8 cellular contexts compared by ENCODE assay signal in the genomic region with DNA sequence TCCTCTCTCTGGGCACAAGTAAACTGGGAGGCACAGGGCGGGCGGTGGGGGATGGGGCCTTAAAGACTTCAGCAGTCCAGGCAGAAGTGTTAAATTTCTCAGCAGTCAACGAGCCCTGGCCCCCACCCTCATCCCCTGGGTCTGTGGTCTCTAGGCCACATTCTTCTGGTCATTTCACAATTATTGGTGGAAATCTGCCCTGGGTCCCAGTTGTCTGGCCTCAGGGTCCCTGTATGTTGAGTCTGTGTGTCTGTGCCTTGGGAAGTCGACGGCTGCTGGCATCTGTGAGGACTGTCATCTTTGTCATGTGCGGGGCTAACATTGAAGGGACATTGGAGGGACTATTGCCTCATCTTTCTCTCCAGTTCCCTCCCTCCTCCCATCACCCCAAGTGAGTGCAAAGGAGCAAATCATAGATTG. TPM values are rescaled to one million over a fixed set of nuclear protein-coding genes. Genes with fewer than 3 reads are reported as not detected.
DNase-seq lines count a peak whose midpoint lies in the region; ATAC-seq and TF ChIP-seq lines count a peak whose summit lies in the region.

No MANE protein-coding gene starts in this region.

- TF ChIP-seq CTCF in adrenal gland (IDR thresholded peaks at IDR 0.05), result no peak
- TF ChIP-seq CTCF in tibial artery (IDR thresholded peaks at IDR 0.05), result no peak

- H3K27me3 Mint-ChIP-seq in activated T-cell treated with anti-CD3 and anti-CD28 coated beads, Interleukin-2, amount 50 U/mL, for 4 hours (ENCODE audit: low read depth), result peaks cover 11% of the 10 kb centered on the region

- peak in 1 of 2 donors; percentile 9 for TF ChIP-seq POLR2A in adrenal gland (IDR thresholded peaks at IDR 0.05)

- H3K36me3 ChIP-seq in adrenal gland (replicated peaks in 1 of 2), result no peaks in the 10 kb centered on the region
- peaks cover under 1% of the 10 kb centered on the region for H3K36me3 ChIP-seq in mesodermal cell (ENCODE audit: control insufficient read depth, insufficient read depth, low read length)
- no peaks in the 10 kb centered on the region for H3K36me3 ChIP-seq in tibial artery

- H3K9me3 ChIP-seq in adrenal gland (replicated peaks in 1 of 3) (no peaks in the 10 kb centered on the region), mesodermal cell (ENCODE audit: control insufficient read depth, low read length) (peaks cover 7% of the 10 kb centered on the region), tibial artery (no peaks in the 10 kb centered on the region)

- no peaks in the 10 kb centered on the region for H3K9me3 Mint-ChIP-seq in activated T-cell treated with anti-CD3 and anti-CD28 coated beads, Interleukin-2, amount 50 U/mL, for 4 hours

- H3K27me3 ChIP-seq in adrenal gland (no peaks in the 10 kb centered on the region), tibial artery (peaks cover 0 to 2% of the 10 kb centered on the region in 2 donors)

- no peaks in the 10 kb centered on the region for H3K36me3 Mint-ChIP-seq in activated T-cell treated with anti-CD3 and anti-CD28 coated beads, Interleukin-2, amount 50 U/mL, for 4 hours (ENCODE audit: insufficient read depth)

- peak overlapping the region in 1 of 4 donors; percentile 73 for H3K4me3 ChIP-seq in adrenal gland
- peak overlapping the region; percentile 78 for H3K4me3 ChIP-seq in mesodermal cell (ENCODE audit: extremely low read depth, insufficient read depth, low read length, poor library complexity, severe bottlenecking)
- H3K4me3 ChIP-seq in tibial artery, result peak overlapping the region in 1 of 2 donors; percentile 73

- WGBS in adrenal gland, 4 donors, result 36 to 60% (median 44%) methylated on average over 6 of the region's 6 CpGs
- 0 to 19% methylated on average over 3 to 4 of the region's 6 CpGs for WGBS in mesodermal cell (ENCODE audit: insufficient coverage in 2 of 2), 2 experiments

- no peak for DNase-seq in activated T-cell treated with anti-CD3 and anti-CD28 coated beads, Interleukin-2, amount 50 U/mL, for 4 hours
- DNase-seq in activated T-cell treated with anti-CD3 and anti-CD28 coated beads, Interleukin-2, amount 50 U/mL, for 1 hour, result no peak
- DNase-seq in adrenal gland (peak in 6 of 7 donors; percentile 35 to 76 (median 53)), tibial artery (no peak), AG08395 (ENCODE audit: low spot score) (no peak), left lobe of liver (ENCODE audit: low spot score) (no peak)

- H3K4me1 ChIP-seq in adrenal gland (replicated peaks in 1 of 2) (peaks cover 47 to 54% of the 10 kb centered on the region in 2 donors), mesodermal cell (ENCODE audit: control insufficient read depth, insufficient read depth, low read length, poor library complexity, severe bottlenecking) (peaks cover 45% of the 10 kb centered on the region), tibial artery (peaks cover 0 to 33% (median 23%) of the 10 kb centered on the region in 4 donors)

- H3K27ac ChIP-seq in adrenal gland, result peak overlapping the region; percentile 67 to 96 (median 81)
- peak overlapping the region; percentile 24 for H3K27ac ChIP-seq in mesodermal cell (ENCODE audit: low read depth, low read length, severe bottlenecking)
- peak overlapping the region; percentile 15 to 60 for H3K27ac ChIP-seq in tibial artery

- no peak for ATAC-seq in activated T-cell treated with anti-CD3 and anti-CD28 coated beads, Interleukin-2, amount 50 U/mL, for 4 hours
- ATAC-seq in GM18858 (IDR thresholded peaks at IDR 0.05; ENCODE audit: unreplicated experiment) (no peak), left lobe of liver (no peak)

- intact Hi-C loops in adrenal gland (cut with DNase I) (loop anchor here (5.0 to 10.0 kb wide), 6 partner anchors 44 to 184 kb away; a partner anchor contains a TSS), tibial artery (cut with DNase I; ENCODE audit: low total_unique reads) (loop anchor here (2.0 to 10.0 kb wide), 5 partner anchors 54 to 184 kb away; a partner anchor contains a TSS)

- H3K4me1 Mint-ChIP-seq in activated T-cell treated with anti-CD3 and anti-CD28 coated beads, Interleukin-2, amount 50 U/mL, for 4 hours (ENCODE audit: low read depth), result peaks cover 50% of the 10 kb centered on the region

- H3K4me3 Mint-ChIP-seq in activated T-cell treated with anti-CD3 and anti-CD28 coated beads, Interleukin-2, amount 50 U/mL, for 4 hours, result peak overlapping the region; percentile 85

RNA-seq across cellular contexts. Expression of a gene that starts 1.7 kb away (rescaled TPM):
- total RNA-seq in activated T-cell treated with anti-CD3 and anti-CD28 coated beads, Interleukin-2, amount 50 U/mL, for 4 hours, result 1 to 10 TPM in 2 of 3 donors, under 1 TPM in 1; 0.84 to 2.0 (median 1.5) TPM
- 100 to 1,000 TPM in 4 of 8 donors, 10 to 100 TPM in 4; 37.4 to 168 (median 78.8) TPM for total RNA-seq in adrenal gland
- 100 to 1,000 TPM in 1 of 3 donors, 10 to 100 TPM in 2; 24.5 to 130 (median 33.3) TPM for polyA plus RNA-seq in adrenal gland
- 118 TPM for polyA plus RNA-seq in mesodermal cell (2013, experiment 1 of 2)
- 97.8 TPM for polyA plus RNA-seq in mesodermal cell (2013, experiment 2 of 2)
- 4.2 TPM for total RNA-seq in left lobe of liver

Comparison
In these comparisons a context has a peak if more than half of its experiments do, and no peak if none do; other contexts are left out.
1. DNase-seq: peak in adrenal gland (6 of 7); none in activated T-cell treated with anti-CD3 and anti-CD28 coated beads, Interleukin-2, amount 50 U/mL, for 4 hours (single experiment), activated T-cell treated with anti-CD3 and anti-CD28 coated beads, Interleukin-2, amount 50 U/mL, for 1 hour (single experiment), tibial artery (0 of 2), AG08395 (single experiment) and left lobe of liver (single experiment).
2. H3K27ac ChIP-seq: peak in every context shown above with its lines; median percentile 81 in adrenal gland; 38 in tibial artery; 24 in mesodermal cell.